In the genomic region with DNA sequence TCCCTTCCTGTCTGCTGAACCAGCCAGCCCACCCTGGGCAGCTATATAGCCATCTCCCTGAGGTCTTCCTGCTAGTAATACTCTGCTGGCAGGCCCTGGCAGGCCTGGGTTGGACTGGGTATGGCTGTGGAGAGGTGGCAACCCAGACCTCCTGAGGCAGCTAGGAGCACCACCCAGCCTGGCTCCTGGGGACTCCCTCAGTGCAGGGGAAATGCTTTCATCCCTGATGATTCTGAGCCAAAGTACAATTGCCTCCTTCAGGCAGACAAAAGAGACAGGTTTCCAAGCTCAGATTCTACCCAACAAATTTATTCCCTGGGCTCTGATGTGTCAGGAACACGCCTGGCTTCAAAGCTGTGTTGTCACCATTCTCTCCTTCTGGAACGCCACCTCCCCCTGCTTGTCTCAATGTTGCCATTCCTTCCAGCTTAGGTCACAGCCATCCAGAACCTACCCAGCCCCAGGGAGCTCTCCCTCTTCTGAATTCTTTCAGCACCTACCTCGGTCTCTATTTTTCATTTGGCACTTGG, we compare ENCODE assay signal across 10 cellular contexts. TPM values are rescaled to one million over a fixed set of nuclear protein-coding genes. Genes with fewer than 3 reads are reported as not detected.
DNase-seq lines count a peak whose midpoint lies in the region; TF ChIP-seq lines count a peak whose summit lies in the region.
"Had no signal": no experiment of that assay in that cellular context is flagged by ENCODE, and none has a peak within 500 bp of the region (broad histone marks: within the 10 kb centered on the region; RNA-seq: fewer than 3 reads in every experiment).

No MANE protein-coding gene starts in this region.

- no peaks in the 10 kb centered on the region for H3K36me3 Mint-ChIP-seq in mesothelial cell of epicardium
- no peaks in the 10 kb centered on the region for H3K36me3 Mint-ChIP-seq in activated CD4-positive, alpha-beta T cell treated with anti-CD3 and anti-CD28 coated beads, Interleukin-2, amount 10 ng/mL, durations not matched to agents 24 days and 14 days (ENCODE audit: low read depth)
- H3K36me3 Mint-ChIP-seq in neural progenitor cell, result no peaks in the 10 kb centered on the region

- peaks cover 14% of the 10 kb centered on the region for H3K27me3 ChIP-seq in neural progenitor cell

- POLR2A ChIA-PET in AG04449 (lab: Yijun Ruan, JAX), result interaction anchor here (0.7 to 1.3 kb wide), 5 partner anchors 22 to 203 kb away, joined by 3 to 5 read pairs (median 4); a partner anchor contains a TSS

- H3K9ac ChIP-seq in neural progenitor cell, result no peak overlapping the region

- no peak overlapping the region for H3K4me2 ChIP-seq in neural progenitor cell

- H3K4me3 Mint-ChIP-seq in mesothelial cell of epicardium, result no peak overlapping the region
- H3K4me3 Mint-ChIP-seq in activated CD4-positive, alpha-beta T cell treated with anti-CD3 and anti-CD28 coated beads, Interleukin-2, amount 10 ng/mL, durations not matched to agents 24 days and 14 days, result no peak overlapping the region
- H3K4me3 Mint-ChIP-seq in neural progenitor cell, result no peak overlapping the region

- H3K27ac Mint-ChIP-seq in mesothelial cell of epicardium, result peak overlapping the region; percentile 97
- no peak overlapping the region for H3K27ac Mint-ChIP-seq in activated CD4-positive, alpha-beta T cell treated with anti-CD3 and anti-CD28 coated beads, Interleukin-2, amount 10 ng/mL, durations not matched to agents 24 days and 14 days
- H3K27ac Mint-ChIP-seq in neural progenitor cell, result no peak overlapping the region

- H3K9me3 Mint-ChIP-seq in mesothelial cell of epicardium (no peaks in the 10 kb centered on the region), neural progenitor cell (no peaks in the 10 kb centered on the region)
- no peaks in the 10 kb centered on the region for H3K9me3 Mint-ChIP-seq in activated CD4-positive, alpha-beta T cell treated with anti-CD3 and anti-CD28 coated beads, Interleukin-2, amount 10 ng/mL, durations not matched to agents 24 days and 14 days

- peak overlapping the region; percentile 84 to 96 for H3K27ac ChIP-seq in coronary artery
- H3K27ac ChIP-seq in neural progenitor cell, result no peak overlapping the region

- no peaks in the 10 kb centered on the region for H3K79me2 ChIP-seq in neural progenitor cell (ENCODE audit: low read depth)

- peaks cover 13% of the 10 kb centered on the region for H3F3A ChIP-seq in neural progenitor cell (ENCODE audit: low read depth)

- intact Hi-C loops in activated CD4-positive, alpha-beta T cell treated with anti-CD3 and anti-CD28 coated beads, Interleukin-2, amount 10 ng/mL, durations not matched to agents 24 days and 14 days (cut with micrococcal nuclease), result no loop called here

- no peaks in the 10 kb centered on the region for H4K20me1 ChIP-seq in neural progenitor cell (ENCODE audit: low read depth)

- H3K27me3 Mint-ChIP-seq in mesothelial cell of epicardium (ENCODE audit: low read depth) (peaks cover 5% of the 10 kb centered on the region), neural progenitor cell (ENCODE audit: insufficient read depth, low read depth) (peaks cover 19% of the 10 kb centered on the region)
- peaks cover 12% of the 10 kb centered on the region for H3K27me3 Mint-ChIP-seq in activated CD4-positive, alpha-beta T cell treated with anti-CD3 and anti-CD28 coated beads, Interleukin-2, amount 10 ng/mL, durations not matched to agents 24 days and 14 days

- no peak overlapping the region for H2AFZ ChIP-seq in neural progenitor cell (replicated peaks)

- peaks cover 12% of the 10 kb centered on the region for H3K4me1 ChIP-seq in neural progenitor cell

- no peaks in the 10 kb centered on the region for H3K9me3 ChIP-seq in neural progenitor cell (ENCODE audit: low read depth)

- no peak for TF ChIP-seq CTCF in AG04449 (IDR thresholded peaks at IDR 0.05; ENCODE audit: insufficient read depth, low read length, missing control alignments)
- no peak for TF ChIP-seq CTCF in coronary artery (IDR thresholded peaks at IDR 0.05)
- no peak for TF ChIP-seq CTCF in mesothelial cell of epicardium (IDR thresholded peaks at IDR 0.05; ENCODE audit: unreplicated experiment)
- no peak for TF ChIP-seq CTCF in neural progenitor cell (IDR thresholded peaks at IDR 0.05)

- CTCF ChIA-PET in AG04449 (lab: Yijun Ruan, JAX), result interaction anchor here (1.1 to 21.6 kb wide), 12 partner anchors 9 to 128 kb away, joined by 3 to 691 read pairs (median 5); a partner anchor contains a TSS

- H3K36me3 ChIP-seq in neural progenitor cell, result no peaks in the 10 kb centered on the region

- H3K4me3 ChIP-seq in AG04449 (ENCODE audit: low read depth, low read length) (peak overlapping the region; percentile 9; the same call in 1 of the 2 replicates), coronary artery (no peak overlapping the region), neural progenitor cell (no peak overlapping the region)

- H3K4me1 Mint-ChIP-seq in mesothelial cell of epicardium (peaks cover 34% of the 10 kb centered on the region), neural progenitor cell (peaks cover 21% of the 10 kb centered on the region)
- peaks cover 16% of the 10 kb centered on the region for H3K4me1 Mint-ChIP-seq in activated CD4-positive, alpha-beta T cell treated with anti-CD3 and anti-CD28 coated beads, Interleukin-2, amount 10 ng/mL, durations not matched to agents 24 days and 14 days

- DNase-seq in AG04449 (ENCODE audit: low read depth, low spot score) (peak; percentile 60), M059J (ENCODE audit: low read depth) (peak; percentile 96), coronary artery (ENCODE audit: low spot score) (peak; percentile 79), mesothelial cell of epicardium (ENCODE audit: low spot score in 2 of 2, unreplicated experiment in 2 of 2) (no peak), neural progenitor cell (ENCODE audit: low spot score) (no peak), CD1c-positive myeloid dendritic cell (ENCODE audit: extremely low spot score) (no peak)
- no peak for DNase-seq in activated CD4-positive, alpha-beta T cell treated with anti-CD3 and anti-CD28 coated beads, Interleukin-2, amount 10 ng/mL, durations not matched to agents 24 days and 14 days
- DNase-seq in effector CD8-positive, alpha-beta T cell (lab: John Stamatoyannopoulos, UW), result no peak
- DNase-seq: activated CD8-positive, alpha-beta memory T cell treated with anti-CD3 and anti-CD28 coated beads, Interleukin-2, amount 50 U/mL, for 4 hours; NCI-H446 treated with DMSO at 0.1 percent for 48 hours had no signal

RNA-seq across cellular contexts. Expression of a gene that starts 4.7 kb away (rescaled TPM):
- total RNA-seq in M059J (2014; rRNA removed; shearing (Covaris generic)), result 33.2 and 45.9 TPM in 2 replicates
- 39.7 to 47.8 TPM (median 43.4 TPM) in 3 replicates for total RNA-seq in mesothelial cell of epicardium
- total RNA-seq in activated CD4-positive, alpha-beta T cell treated with anti-CD3 and anti-CD28 coated beads, Interleukin-2, amount 10 ng/mL, durations not matched to agents 24 days and 14 days, result 49.7 and 52.4 TPM in 2 replicates
- 35.0 and 37.0 TPM in 2 replicates for total RNA-seq in neural progenitor cell (ENCODE audit: low replicate concordance)

RNA-seq across cellular contexts. Expression of a gene that starts 20.7 kb away (rescaled TPM):
- total RNA-seq in M059J (2014; rRNA removed; shearing (Covaris generic)), result 105 and 129 TPM in 2 replicates
- total RNA-seq in mesothelial cell of epicardium (0.47 to 1.1 TPM (median 0.63 TPM) in 3 replicates), neural progenitor cell (ENCODE audit: low replicate concordance) (0.56 TPM in 1 of 2 replicates, not detected in the other)
- 235 and 240 TPM in 2 replicates for total RNA-seq in activated CD4-positive, alpha-beta T cell treated with anti-CD3 and anti-CD28 coated beads, Interleukin-2, amount 10 ng/mL, durations not matched to agents 24 days and 14 days

RNA-seq across cellular contexts. Expression of a gene that starts 21.4 kb away (rescaled TPM):
- not detected in 2 replicates for total RNA-seq in M059J (2014; rRNA removed; shearing (Covaris generic))
- total RNA-seq in mesothelial cell of epicardium (not detected in 3 replicates), neural progenitor cell (ENCODE audit: low replicate concordance) (not detected in 2 replicates)
- total RNA-seq in activated CD4-positive, alpha-beta T cell treated with anti-CD3 and anti-CD28 coated beads, Interleukin-2, amount 10 ng/mL, durations not matched to agents 24 days and 14 days, result not detected in 2 replicates

RNA-seq across cellular contexts. Expression of a gene that starts 29.2 kb away (rescaled TPM):
- 24.5 and 33.7 TPM in 2 replicates for total RNA-seq in M059J (2014; rRNA removed; shearing (Covaris generic))
- total RNA-seq in mesothelial cell of epicardium, result 28.0 to 31.2 TPM (median 29.0 TPM) in 3 replicates
- total RNA-seq in activated CD4-positive, alpha-beta T cell treated with anti-CD3 and anti-CD28 coated beads, Interleukin-2, amount 10 ng/mL, durations not matched to agents 24 days and 14 days, result 29.1 and 31.7 TPM in 2 replicates
- total RNA-seq in neural progenitor cell (ENCODE audit: low replicate concordance), result 19.9 and 26.8 TPM in 2 replicates

RNA-seq across cellular contexts. Expression of a gene that starts 29.2 kb away (rescaled TPM):
- total RNA-seq in M059J (2014; rRNA removed; shearing (Covaris generic)), result 6.2 and 8.0 TPM in 2 replicates
- total RNA-seq in mesothelial cell of epicardium (9.6 to 11.6 TPM (median 9.9 TPM) in 3 replicates), neural progenitor cell (ENCODE audit: low replicate concordance) (7.2 and 14.7 TPM in 2 replicates)
- total RNA-seq in activated CD4-positive, alpha-beta T cell treated with anti-CD3 and anti-CD28 coated beads, Interleukin-2, amount 10 ng/mL, durations not matched to agents 24 days and 14 days, result 4.6 and 4.9 TPM in 2 replicates

Comparison
In these comparisons a context has a peak if more than half of its experiments do, and no peak if none do; other contexts are left out.
1. DNase-seq: peak in AG04449 (single experiment), M059J (single experiment) and coronary artery (single experiment); none in mesothelial cell of epicardium (0 of 2), activated CD4-positive, alpha-beta T cell treated with anti-CD3 and anti-CD28 coated beads, Interleukin-2, amount 10 ng/mL, durations not matched to agents 24 days and 14 days (single experiment), effector CD8-positive, alpha-beta T cell (single experiment), neural progenitor cell (single experiment) and CD1c-positive myeloid dendritic cell (single experiment).
2. RNA of a gene that starts 20.7 kb away (total RNA-seq): 235 to 240 TPM in activated CD4-positive, alpha-beta T cell treated with anti-CD3 and anti-CD28 coated beads, Interleukin-2, amount 10 ng/mL, durations not matched to agents 24 days and 14 days and 105 to 129 TPM in M059J; 0.47 to 1.1 TPM in mesothelial cell of epicardium and 0.56 TPM in neural progenitor cell; every median in the first group is over 10 times any median in the second.